In the genomic region with DNA sequence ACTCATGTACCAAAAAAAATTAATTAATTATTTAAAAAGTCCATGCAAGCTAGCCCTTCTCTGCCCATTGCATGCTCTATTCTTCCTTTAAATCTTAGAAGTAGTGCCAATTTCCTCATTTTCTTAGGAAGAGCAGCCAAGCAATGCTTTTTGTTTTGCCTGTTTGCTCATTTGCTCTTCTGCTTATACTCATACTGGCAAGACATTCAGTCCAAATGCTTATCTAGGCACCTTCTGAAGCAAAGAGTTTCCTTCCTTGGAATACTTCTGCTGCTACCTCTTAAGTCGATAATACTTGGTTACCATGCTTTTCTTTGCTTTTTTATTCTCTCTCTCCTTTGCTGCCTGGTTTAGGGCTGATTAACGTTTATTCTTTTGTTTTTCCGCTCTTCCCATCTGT, we compare ENCODE assay signal across 1 cellular context.
TF ChIP-seq lines count a peak whose summit lies in the region.

No MANE protein-coding gene starts in this region.

TF ChIP-seq in H1, 55 proteins besides CTCF, POLR2A, EP300 and RAD21 (continued from another document):
- TF ChIP-seq HDAC2 (IDR thresholded peaks at IDR 0.05; ENCODE audit: borderline replicate concordance in 1 of 2, low read depth in 2 of 2, low read length in 2 of 2) (no peak), CTBP2 (IDR thresholded peaks at IDR 0.05; ENCODE audit: borderline replicate concordance, insufficient read depth, insufficient read length, low read length) (no peak), SP2 (IDR thresholded peaks at IDR 0.05; ENCODE audit: low read length) (no peak), FOSL1 (IDR thresholded peaks at IDR 0.05; ENCODE audit: insufficient read depth, low read depth, low read length) (no peak), SUZ12 (IDR thresholded peaks at IDR 0.05; ENCODE audit: low read length) (no peak), GABPA (IDR thresholded peaks at IDR 0.05; ENCODE audit: borderline replicate concordance, insufficient read depth, low read length) (no peak)
- TF ChIP-seq, protein P1, sequence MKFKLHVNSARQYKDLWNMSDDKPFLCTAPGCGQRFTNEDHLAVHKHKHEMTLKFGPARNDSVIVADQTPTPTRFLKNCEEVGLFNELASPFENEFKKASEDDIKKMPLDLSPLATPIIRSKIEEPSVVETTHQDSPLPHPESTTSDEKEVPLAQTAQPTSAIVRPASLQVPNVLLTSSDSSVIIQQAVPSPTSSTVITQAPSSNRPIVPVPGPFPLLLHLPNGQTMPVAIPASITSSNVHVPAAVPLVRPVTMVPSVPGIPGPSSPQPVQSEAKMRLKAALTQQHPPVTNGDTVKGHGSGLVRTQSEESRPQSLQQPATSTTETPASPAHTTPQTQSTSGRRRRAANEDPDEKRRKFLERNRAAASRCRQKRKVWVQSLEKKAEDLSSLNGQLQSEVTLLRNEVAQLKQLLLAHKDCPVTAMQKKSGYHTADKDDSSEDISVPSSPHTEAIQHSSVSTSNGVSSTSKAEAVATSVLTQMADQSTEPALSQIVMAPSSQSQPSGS (IDR thresholded peaks at IDR 0.05; ENCODE audit: low read length): no peak
- TF ChIP-seq, protein P2, sequence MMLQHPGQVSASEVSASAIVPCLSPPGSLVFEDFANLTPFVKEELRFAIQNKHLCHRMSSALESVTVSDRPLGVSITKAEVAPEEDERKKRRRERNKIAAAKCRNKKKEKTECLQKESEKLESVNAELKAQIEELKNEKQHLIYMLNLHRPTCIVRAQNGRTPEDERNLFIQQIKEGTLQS (IDR thresholded peaks at IDR 0.05; ENCODE audit: insufficient read depth, low read depth, low read length): no peak
